1 cellular context compared by ENCODE assay signal in the genomic region with DNA sequence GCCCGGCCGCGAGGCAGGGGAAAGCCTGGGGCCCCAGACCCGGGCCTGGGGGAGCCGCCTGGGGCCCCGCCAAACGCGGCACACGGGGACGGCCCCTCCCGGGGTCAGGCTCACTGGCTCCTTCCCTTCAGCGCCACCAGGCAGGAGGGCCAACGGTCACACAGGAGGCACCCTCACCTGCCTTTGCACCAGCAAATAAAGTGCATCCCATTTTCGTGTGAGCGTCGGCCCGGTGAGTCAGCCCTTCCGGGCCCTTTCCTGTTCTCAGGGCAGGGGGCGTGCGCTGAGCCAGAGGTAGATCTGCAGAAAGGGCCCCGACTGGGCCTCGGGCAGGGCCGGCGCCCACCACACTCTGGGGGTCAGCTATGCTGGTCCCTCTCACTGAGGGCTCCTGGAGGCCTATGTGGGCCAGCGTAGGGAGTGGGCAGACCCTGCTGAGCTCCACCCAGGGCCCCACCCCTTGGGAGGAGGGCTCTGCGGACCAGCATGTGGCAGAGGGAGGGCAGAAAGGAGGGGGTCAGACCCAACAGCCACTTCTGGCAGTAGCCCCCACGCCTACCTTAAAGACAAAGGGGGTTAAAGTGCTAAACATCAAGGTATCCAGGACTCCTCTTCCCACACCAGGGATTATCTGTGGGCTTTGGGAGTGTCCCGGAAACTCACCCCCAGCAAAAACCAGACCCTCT.
TF ChIP-seq lines count a peak whose summit lies in the region.

No MANE protein-coding gene starts in this region.

TF ChIP-seq in HepG2, 621 proteins besides CTCF, POLR2A, EP300 and RAD21 (continued from another document and continues in another):
- TF ChIP-seq ZNF574 (CRISPR knock-in tag; IDR thresholded peaks at IDR 0.05) (no peak), HBP1 (CRISPR knock-in tag; IDR thresholded peaks at IDR 0.05; ENCODE audit: low read depth) (peak; percentile 88; the same call in 1 of the 2 replicates), RAD51 (IDR thresholded peaks at IDR 0.05; ENCODE audit: borderline replicate concordance) (no peak), RXRB (CRISPR knock-in tag; IDR thresholded peaks at IDR 0.05; ENCODE audit: borderline replicate concordance) (peak; percentile 63; the same call in 1 of the 2 replicates), TEF (CRISPR knock-in tag; IDR thresholded peaks at IDR 0.05) (no peak), ZNF83 (CRISPR knock-in tag; IDR thresholded peaks at IDR 0.05; ENCODE audit: borderline replicate concordance) (peak; percentile 96), TP53 (CRISPR knock-in tag; conservative IDR thresholded peaks at IDR 0.05) (no peak), THAP11 (CRISPR knock-in tag; IDR thresholded peaks at IDR 0.05) (peak; percentile 88), TEAD3 (CRISPR knock-in tag; optimal IDR thresholded peaks at IDR 0.05; ENCODE audit: borderline replicate concordance) (peak; percentile 77), ZNF792 (CRISPR knock-in tag; IDR thresholded peaks at IDR 0.05) (peak; percentile 87), HNRNPL (IDR thresholded peaks at IDR 0.05; ENCODE audit: low read depth, low read length) (no peak; the same call in none of the 2 replicates), ZNF660 (CRISPR knock-in tag; IDR thresholded peaks at IDR 0.05; ENCODE audit: borderline replicate concordance, low read depth) (no peak), ZNF10 (CRISPR knock-in tag; IDR thresholded peaks at IDR 0.05; ENCODE audit: borderline replicate concordance, low read depth) (no peak), ZNF33B (CRISPR knock-in tag; IDR thresholded peaks at IDR 0.05) (0 out of 2 replicates have a peak, but pooled peaks have one; percentile 26), JUND (CRISPR knock-in tag; IDR thresholded peaks at IDR 0.05) (0 out of 2 replicates have a peak, but pooled peaks have one; percentile 48), ATAD3A (CRISPR knock-in tag; IDR thresholded peaks at IDR 0.05) (no peak), CCDC6 (CRISPR knock-in tag; IDR thresholded peaks at IDR 0.05) (no peak), JUNB (CRISPR knock-in tag; IDR thresholded peaks at IDR 0.05; ENCODE audit: borderline replicate concordance) (no peak), USF2 (IDR thresholded peaks at IDR 0.05; ENCODE audit: low read depth, low read length) (no peak), USF2 (CRISPR knock-in tag; IDR thresholded peaks at IDR 0.05; ENCODE audit: borderline replicate concordance) (no peak), GABPA (IDR thresholded peaks at IDR 0.05; ENCODE audit: low read depth, low read length) (no peak), GABPA (CRISPR knock-in tag; IDR thresholded peaks at IDR 0.05; ENCODE audit: low read depth) (peak; percentile 16; the same call in 1 of the 2 replicates), ZNF639 (CRISPR knock-in tag; conservative IDR thresholded peaks at IDR 0.05) (no peak; the same call in 1 of the 2 replicates), ZNF136 (CRISPR knock-in tag; IDR thresholded peaks at IDR 0.05; ENCODE audit: low read depth) (no peak), ASH2L (IDR thresholded peaks at IDR 0.05; ENCODE audit: insufficient read length, low read depth, low read length) (no peak), FOXK2 (IDR thresholded peaks at IDR 0.05) (no peak), STAT5B (CRISPR knock-in tag; IDR thresholded peaks at IDR 0.05) (0 out of 2 replicates have a peak, but pooled peaks have one; percentile 65), NR2F1 (CRISPR knock-in tag; IDR thresholded peaks at IDR 0.05) (no peak; a peak in 1 of 4 replicates), EHMT2 (IDR thresholded peaks at IDR 0.05; ENCODE audit: borderline replicate concordance, low read depth, low read length) (no peak), ZNF264 (CRISPR knock-in tag; IDR thresholded peaks at IDR 0.05) (no peak), NFIB (CRISPR knock-in tag; IDR thresholded peaks at IDR 0.05; ENCODE audit: borderline replicate concordance) (no peak), ZNF577 (CRISPR knock-in tag; IDR thresholded peaks at IDR 0.05; ENCODE audit: borderline replicate concordance, low read depth) (no peak), ZBTB8A (CRISPR knock-in tag; IDR thresholded peaks at IDR 0.05; ENCODE audit: borderline replicate concordance, low read depth) (no peak), TCF7 (IDR thresholded peaks at IDR 0.05; ENCODE audit: low read depth) (no peak), ZNF501 (CRISPR knock-in tag; IDR thresholded peaks at IDR 0.05) (no peak), ZFX (CRISPR knock-in tag; IDR thresholded peaks at IDR 0.05; ENCODE audit: low read depth) (peak; percentile 98), HNRNPH1 (optimal IDR thresholded peaks at IDR 0.05; ENCODE audit: low read depth, low read length) (peak; percentile 28), SIN3B (IDR thresholded peaks at IDR 0.05; ENCODE audit: low read length) (no peak)
- TF ChIP-seq, protein P1, sequence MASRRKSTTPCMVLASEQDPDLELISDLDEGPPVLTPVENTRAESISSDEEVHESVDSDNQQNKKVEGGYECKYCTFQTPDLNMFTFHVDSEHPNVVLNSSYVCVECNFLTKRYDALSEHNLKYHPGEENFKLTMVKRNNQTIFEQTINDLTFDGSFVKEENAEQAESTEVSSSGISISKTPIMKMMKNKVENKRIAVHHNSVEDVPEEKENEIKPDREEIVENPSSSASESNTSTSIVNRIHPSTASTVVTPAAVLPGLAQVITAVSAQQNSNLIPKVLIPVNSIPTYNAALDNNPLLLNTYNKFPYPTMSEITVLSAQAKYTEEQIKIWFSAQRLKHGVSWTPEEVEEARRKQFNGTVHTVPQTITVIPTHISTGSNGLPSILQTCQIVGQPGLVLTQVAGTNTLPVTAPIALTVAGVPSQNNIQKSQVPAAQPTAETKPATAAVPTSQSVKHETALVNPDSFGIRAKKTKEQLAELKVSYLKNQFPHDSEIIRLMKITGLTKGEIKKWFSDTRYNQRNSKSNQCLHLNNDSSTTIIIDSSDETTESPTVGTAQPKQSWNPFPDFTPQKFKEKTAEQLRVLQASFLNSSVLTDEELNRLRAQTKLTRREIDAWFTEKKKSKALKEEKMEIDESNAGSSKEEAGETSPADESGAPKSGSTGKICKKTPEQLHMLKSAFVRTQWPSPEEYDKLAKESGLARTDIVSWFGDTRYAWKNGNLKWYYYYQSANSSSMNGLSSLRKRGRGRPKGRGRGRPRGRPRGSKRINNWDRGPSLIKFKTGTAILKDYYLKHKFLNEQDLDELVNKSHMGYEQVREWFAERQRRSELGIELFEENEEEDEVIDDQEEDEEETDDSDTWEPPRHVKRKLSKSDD (CRISPR knock-in tag; IDR thresholded peaks at IDR 0.05; ENCODE audit: low read depth) = 0 out of 2 replicates have a peak, but pooled peaks have one; percentile 5
- TF ChIP-seq, protein P2, sequence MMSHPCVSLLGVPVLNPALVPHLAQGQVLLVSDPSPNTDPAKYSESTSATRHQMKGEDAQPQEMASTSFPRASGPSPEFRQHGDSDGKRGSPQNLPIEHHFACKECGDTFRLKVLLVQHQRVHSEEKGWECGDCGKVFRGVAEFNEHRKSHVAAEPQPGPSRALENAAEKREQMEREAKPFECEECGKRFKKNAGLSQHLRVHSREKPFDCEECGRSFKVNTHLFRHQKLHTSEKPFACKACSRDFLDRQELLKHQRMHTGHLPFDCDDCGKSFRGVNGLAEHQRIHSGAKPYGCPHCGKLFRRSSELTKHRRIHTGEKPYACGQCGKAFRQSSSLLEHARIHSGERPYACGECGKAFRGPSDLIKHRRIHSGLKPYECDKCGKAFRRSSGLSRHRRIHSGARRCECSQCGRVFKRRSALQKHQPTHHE (CRISPR knock-in tag; IDR thresholded peaks at IDR 0.05; ENCODE audit: borderline replicate concordance) = no peak
- TF ChIP-seq, protein P3, sequence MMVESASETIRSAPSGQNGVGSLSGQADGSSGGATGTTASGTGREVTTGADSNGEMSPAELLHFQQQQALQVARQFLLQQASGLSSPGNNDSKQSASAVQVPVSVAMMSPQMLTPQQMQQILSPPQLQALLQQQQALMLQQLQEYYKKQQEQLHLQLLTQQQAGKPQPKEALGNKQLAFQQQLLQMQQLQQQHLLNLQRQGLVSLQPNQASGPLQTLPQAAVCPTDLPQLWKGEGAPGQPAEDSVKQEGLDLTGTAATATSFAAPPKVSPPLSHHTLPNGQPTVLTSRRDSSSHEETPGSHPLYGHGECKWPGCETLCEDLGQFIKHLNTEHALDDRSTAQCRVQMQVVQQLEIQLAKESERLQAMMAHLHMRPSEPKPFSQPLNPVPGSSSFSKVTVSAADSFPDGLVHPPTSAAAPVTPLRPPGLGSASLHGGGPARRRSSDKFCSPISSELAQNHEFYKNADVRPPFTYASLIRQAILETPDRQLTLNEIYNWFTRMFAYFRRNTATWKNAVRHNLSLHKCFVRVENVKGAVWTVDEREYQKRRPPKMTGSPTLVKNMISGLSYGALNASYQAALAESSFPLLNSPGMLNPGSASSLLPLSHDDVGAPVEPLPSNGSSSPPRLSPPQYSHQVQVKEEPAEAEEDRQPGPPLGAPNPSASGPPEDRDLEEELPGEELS (CRISPR knock-in tag; IDR thresholded peaks at IDR 0.05) = peak; percentile 59
- TF ChIP-seq, protein P4, sequence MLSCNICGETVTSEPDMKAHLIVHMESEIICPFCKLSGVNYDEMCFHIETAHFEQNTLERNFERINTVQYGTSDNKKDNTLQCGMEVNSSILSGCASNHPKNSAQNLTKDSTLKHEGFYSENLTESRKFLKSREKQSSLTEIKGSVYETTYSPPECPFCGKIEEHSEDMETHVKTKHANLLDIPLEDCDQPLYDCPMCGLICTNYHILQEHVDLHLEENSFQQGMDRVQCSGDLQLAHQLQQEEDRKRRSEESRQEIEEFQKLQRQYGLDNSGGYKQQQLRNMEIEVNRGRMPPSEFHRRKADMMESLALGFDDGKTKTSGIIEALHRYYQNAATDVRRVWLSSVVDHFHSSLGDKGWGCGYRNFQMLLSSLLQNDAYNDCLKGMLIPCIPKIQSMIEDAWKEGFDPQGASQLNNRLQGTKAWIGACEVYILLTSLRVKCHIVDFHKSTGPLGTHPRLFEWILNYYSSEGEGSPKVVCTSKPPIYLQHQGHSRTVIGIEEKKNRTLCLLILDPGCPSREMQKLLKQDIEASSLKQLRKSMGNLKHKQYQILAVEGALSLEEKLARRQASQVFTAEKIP (CRISPR knock-in tag; IDR thresholded peaks at IDR 0.05; ENCODE audit: borderline replicate concordance) = no peak
